ENCODE assay signal across 1 cellular context in genomic region chr12:109494348-109494881, GRCh38.
TF ChIP-seq lines count a peak whose summit lies in the region.

No MANE protein-coding gene starts in this region.

TF ChIP-seq in HepG2, 621 proteins besides CTCF, POLR2A, EP300 and RAD21 (continues in another document):
- TF ChIP-seq HDAC2 (CRISPR knock-in tag; IDR thresholded peaks at IDR 0.05), result peak; percentile 63
- 0 out of 2 replicates have a peak, but pooled peaks have one; percentile 26 for TF ChIP-seq ZSCAN29 (CRISPR knock-in tag; conservative IDR thresholded peaks at IDR 0.05)
- no peak for TF ChIP-seq ZNF674 (CRISPR knock-in tag; IDR thresholded peaks at IDR 0.05; ENCODE audit: low read depth)
- TF ChIP-seq NFIC (IDR thresholded peaks at IDR 0.05; ENCODE audit: low read length), result peak; percentile 30; the same call in 1 of the 2 replicates
- TF ChIP-seq FOSL1 (CRISPR knock-in tag; IDR thresholded peaks at IDR 0.05; ENCODE audit: borderline replicate concordance), result peak; percentile 50; the same call in 1 of the 2 replicates
- no peak for TF ChIP-seq ZNF446 (CRISPR knock-in tag; IDR thresholded peaks at IDR 0.05)
- 0 out of 2 replicates have a peak, but pooled peaks have one; percentile 11 for TF ChIP-seq SMC3 (IDR thresholded peaks at IDR 0.05; ENCODE audit: low read length)
- peak; percentile 59; the same call in 1 of the 2 replicates for TF ChIP-seq ZGPAT (CRISPR knock-in tag; IDR thresholded peaks at IDR 0.05)
- TF ChIP-seq ARID5B (CRISPR knock-in tag; IDR thresholded peaks at IDR 0.05), result peak; percentile 71
- TF ChIP-seq KDM2A (CRISPR knock-in tag; IDR thresholded peaks at IDR 0.05; ENCODE audit: borderline replicate concordance, low read depth), result 0 out of 2 replicates have a peak, but pooled peaks have one; percentile 21
- TF ChIP-seq SKI (IDR thresholded peaks at IDR 0.05; ENCODE audit: partially characterized antibody), result peak; percentile 62
- TF ChIP-seq SKIL (CRISPR knock-in tag; IDR thresholded peaks at IDR 0.05; ENCODE audit: borderline replicate concordance), result no peak
- no peak for TF ChIP-seq JUNB (CRISPR knock-in tag; IDR thresholded peaks at IDR 0.05; ENCODE audit: borderline replicate concordance)
- no peak for TF ChIP-seq ZNF280D (CRISPR knock-in tag; IDR thresholded peaks at IDR 0.05)
- 0 out of 2 replicates have a peak, but pooled peaks have one; percentile 41 for TF ChIP-seq ZBTB34 (CRISPR knock-in tag; IDR thresholded peaks at IDR 0.05)
- peak; percentile 24; the same call in 1 of the 2 replicates for TF ChIP-seq MIXL1 (CRISPR knock-in tag; IDR thresholded peaks at IDR 0.05)
- peak; percentile 47; the same call in 1 of the 2 replicates for TF ChIP-seq TARDBP (CRISPR knock-in tag; IDR thresholded peaks at IDR 0.05)
- no peak for TF ChIP-seq MZF1 (CRISPR knock-in tag; IDR thresholded peaks at IDR 0.05; ENCODE audit: borderline replicate concordance)
- peak; percentile 28; the same call in 1 of the 2 replicates for TF ChIP-seq ZNF503 (CRISPR knock-in tag; IDR thresholded peaks at IDR 0.05)
- TF ChIP-seq GATAD2A (CRISPR knock-in tag; IDR thresholded peaks at IDR 0.05), result peak; percentile 71; the same call in 1 of the 2 replicates
- no peak for TF ChIP-seq MYC (CRISPR knock-in tag; IDR thresholded peaks at IDR 0.05; ENCODE audit: borderline replicate concordance)
- TF ChIP-seq PRMT3 (CRISPR knock-in tag; IDR thresholded peaks at IDR 0.05; ENCODE audit: borderline replicate concordance, low read depth), result no peak
- peak; percentile 48 for TF ChIP-seq MED1 (CRISPR knock-in tag; IDR thresholded peaks at IDR 0.05)
- no peak for TF ChIP-seq WIZ (CRISPR knock-in tag; IDR thresholded peaks at IDR 0.05)
- TF ChIP-seq ZSCAN21 (CRISPR knock-in tag; IDR thresholded peaks at IDR 0.05; ENCODE audit: borderline replicate concordance), result peak; percentile 66; the same call in 1 of the 2 replicates
- peak; percentile 38; the same call in 1 of the 2 replicates for TF ChIP-seq LCORL (IDR thresholded peaks at IDR 0.05)
- peak; percentile 80; the same call in 1 of the 2 replicates for TF ChIP-seq LCORL (CRISPR knock-in tag; IDR thresholded peaks at IDR 0.05)
- TF ChIP-seq ADNP (CRISPR knock-in tag; IDR thresholded peaks at IDR 0.05), result no peak
- TF ChIP-seq ZFX (CRISPR knock-in tag; IDR thresholded peaks at IDR 0.05; ENCODE audit: low read depth), result 0 out of 2 replicates have a peak, but pooled peaks have one; percentile 11
- peak; percentile 56; the same call in 1 of the 2 replicates for TF ChIP-seq FOXJ3 (CRISPR knock-in tag; IDR thresholded peaks at IDR 0.05; ENCODE audit: borderline replicate concordance)
- no peak for TF ChIP-seq ZNF136 (CRISPR knock-in tag; IDR thresholded peaks at IDR 0.05; ENCODE audit: low read depth)
- no peak for TF ChIP-seq SIN3B (IDR thresholded peaks at IDR 0.05; ENCODE audit: low read length)
- TF ChIP-seq MAZ (IDR thresholded peaks at IDR 0.05; ENCODE audit: borderline replicate concordance, low read depth, low read length), result peak; percentile 64; the same call in 1 of the 2 replicates
- TF ChIP-seq MAZ (CRISPR knock-in tag; IDR thresholded peaks at IDR 0.05; ENCODE audit: low read depth), result no peak
- peak; percentile 68; the same call in 1 of the 2 replicates for TF ChIP-seq RBAK (CRISPR knock-in tag; IDR thresholded peaks at IDR 0.05)
- TF ChIP-seq ZBTB37 (CRISPR knock-in tag; IDR thresholded peaks at IDR 0.05), result peak; percentile 51; the same call in 1 of the 2 replicates
- 0 out of 2 replicates have a peak, but pooled peaks have one; percentile 21 for TF ChIP-seq BCL6 (CRISPR knock-in tag; IDR thresholded peaks at IDR 0.05)
- TF ChIP-seq HNF1B (CRISPR knock-in tag; IDR thresholded peaks at IDR 0.05), result peak; percentile 53; the same call in 1 of the 2 replicates
- TF ChIP-seq ZBTB25 (CRISPR knock-in tag; IDR thresholded peaks at IDR 0.05), result no peak
- TF ChIP-seq ELF3 (CRISPR knock-in tag; IDR thresholded peaks at IDR 0.05), result peak; percentile 47
- peak; percentile 76 for TF ChIP-seq SOX5 (CRISPR knock-in tag; IDR thresholded peaks at IDR 0.05; ENCODE audit: borderline replicate concordance)
